ENCODE assay signal across 23 cellular contexts in the genomic region with DNA sequence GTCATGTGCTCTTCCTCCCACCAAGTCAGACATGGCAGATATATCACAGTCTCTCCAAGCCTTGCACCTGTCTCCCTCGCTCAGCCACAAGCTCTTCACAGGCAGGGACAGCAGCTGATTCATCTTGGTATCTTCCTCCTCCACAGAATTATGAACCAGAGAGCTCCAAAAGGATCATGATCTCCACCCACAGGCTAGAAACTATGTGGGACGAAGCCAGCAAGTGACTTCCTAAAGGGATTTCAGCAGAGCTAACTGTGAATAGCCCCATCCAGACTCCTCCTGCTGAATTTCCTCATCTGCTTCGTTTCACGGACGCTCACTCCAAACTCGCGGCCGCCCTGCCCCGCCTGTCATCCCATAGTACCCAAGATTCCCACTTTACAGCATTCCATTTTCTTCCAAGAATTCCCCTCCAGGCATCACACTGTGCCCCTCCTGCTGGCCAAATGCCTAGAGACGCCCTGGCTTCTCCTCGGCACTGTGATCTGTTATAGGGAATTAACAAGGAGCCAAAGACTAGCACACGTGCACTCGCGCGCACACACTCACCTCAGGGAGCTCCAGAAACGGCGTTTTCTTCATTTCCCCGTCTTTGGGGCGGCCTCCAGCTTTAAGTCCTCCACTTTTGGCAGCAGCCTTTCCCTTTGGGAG. TPM values are rescaled to one million over a fixed set of nuclear protein-coding genes. Genes with fewer than 3 reads are reported as not detected.
A peak's percentile ranks its signal among the peaks of the same experiment; 100 is the strongest.
DNase-seq lines count a peak whose midpoint lies in the region; ATAC-seq and TF ChIP-seq lines count a peak whose summit lies in the region.
"Had no signal": no experiment of that assay in that cellular context is flagged by ENCODE, and none has a peak within 500 bp of the region (broad histone marks: within the 10 kb centered on the region; RNA-seq: fewer than 3 reads in every experiment).

No MANE protein-coding gene starts in this region.

- no peaks in the 10 kb centered on the region for H3K79me2 ChIP-seq in hepatocyte

- TF ChIP-seq POLR2A in gastrocnemius medialis (IDR thresholded peaks at IDR 0.05): no peak

- H3K4me3 ChIP-seq in hepatocyte: no peak overlapping the region
- H3K4me3 ChIP-seq in gastrocnemius medialis: peak overlapping the region; percentile 9 to 20 (median 15)
- H3K4me3 ChIP-seq: cardiac muscle cell, SK-N-MC, upper lobe of left lung had no signal

- H3K27ac ChIP-seq in hepatocyte: peak overlapping the region; percentile 17
- no peak overlapping the region for H3K27ac ChIP-seq in gastrocnemius medialis
- H3K27ac ChIP-seq: C4-2B, cardiac muscle cell, gastroesophageal sphincter, neutrophil, SK-N-MC, upper lobe of left lung had no signal

- DNase-seq in DMS53 (lab: John Stamatoyannopoulos, UW): peak; percentile 38
- DNase-seq in DMS53 treated with DMSO at 0.1 percent for 48 hours (lab: John Stamatoyannopoulos, UW; ENCODE audit: unreplicated experiment): no peak
- DNase-seq in astrocyte of the hippocampus (ENCODE audit: low read depth, low spot score): peak; percentile 23
- peak; percentile 26 for DNase-seq in hepatocyte (ENCODE audit: low spot score)
- DNase-seq in gastrocnemius medialis: no peak
- no peak for DNase-seq in NCI-H2171 treated with DMSO at 0.1 percent for 48 hours (lab: John Stamatoyannopoulos, UW)
- no peak for DNase-seq in effector CD4-positive, alpha-beta T cell
- DNase-seq: 8988T; activated T-cell treated with anti-CD3 and anti-CD28 coated beads, Interleukin-2, amount 50 U/mL, for 48 hours; EL; immature natural killer cell; NCI-H2227 treated with DMSO at 0.1 percent for 48 hours; small intestine; stimulated activated naive CD4-positive, alpha-beta T cell treated with Interleukin-2 at 50 U/mL for 16 hours; upper lobe of left lung had no signal

- intact Hi-C loops in gastrocnemius medialis (cut with DNase I; ENCODE audit: low total_unique reads): no loop called here

- WGBS in hepatocyte (ENCODE audit: low lambda C conversion rate, missing lambda C conversion rate): 35% methylated on average over 18 of the region's 19 CpGs

- in situ Hi-C loops in gastrocnemius medialis (cut with MboI; ENCODE audit: low sequenced_read_pairs in 4 of 4): no loop called here

- H4K20me1 ChIP-seq in hepatocyte (ENCODE audit: insufficient read depth, poor library complexity, severe bottlenecking): no peaks in the 10 kb centered on the region

- no peaks in the 10 kb centered on the region for H3K36me3 ChIP-seq in hepatocyte (replicated peaks; ENCODE audit: insufficient read depth, low read depth)
- H3K36me3 ChIP-seq in gastrocnemius medialis: no peaks in the 10 kb centered on the region
- H3K36me3 ChIP-seq: cardiac muscle cell, gastroesophageal sphincter, neutrophil, upper lobe of left lung had no signal

- no peak overlapping the region for H2AFZ ChIP-seq in hepatocyte

- ATAC-seq in gastrocnemius medialis (peak; percentile 50 to 64), GM19328 (IDR thresholded peaks at IDR 0.05; ENCODE audit: unreplicated experiment) (no peak)
- ATAC-seq: gastroesophageal sphincter had no signal

- no peak for TF ChIP-seq CTCF in hepatocyte (IDR thresholded peaks at IDR 0.05; ENCODE audit: poor library complexity)
- TF ChIP-seq CTCF in gastrocnemius medialis (IDR thresholded peaks at IDR 0.05 in 4 of 5, conservative IDR thresholded peaks at IDR 0.05 in 1 of 5): no peak

- H3K9me2 ChIP-seq in hepatocyte (replicated peaks; ENCODE audit: insufficient read depth): no peaks in the 10 kb centered on the region

- H3K4me1 ChIP-seq in hepatocyte (ENCODE audit: insufficient read depth) (peaks cover 18% of the 10 kb centered on the region), gastrocnemius medialis (peaks cover 0 to 4% of the 10 kb centered on the region in 2 donors)
- H3K4me1 ChIP-seq: upper lobe of left lung had no signal

- peak overlapping the region; percentile 68 for H3K4me2 ChIP-seq in hepatocyte

- H3K9me3 ChIP-seq in hepatocyte (ENCODE audit: low read depth) (no peaks in the 10 kb centered on the region), gastrocnemius medialis (no peaks in the 10 kb centered on the region)
- H3K9me3 ChIP-seq: gastroesophageal sphincter, neutrophil, upper lobe of left lung had no signal

- H3K27me3 ChIP-seq in hepatocyte: peaks cover 44% of the 10 kb centered on the region
- no peaks in the 10 kb centered on the region for H3K27me3 ChIP-seq in gastrocnemius medialis
- H3K27me3 ChIP-seq: cardiac muscle cell, neutrophil, upper lobe of left lung had no signal

RNA-seq across cellular contexts. Expression of a gene that starts 35.7 kb away (rescaled TPM):
- total RNA-seq in hepatocyte (not detected in 2 replicates), gastrocnemius medialis (not detected)
- polyA plus RNA-seq in hepatocyte: not detected in 2 replicates
- total RNA-seq: cardiac muscle cell, gastroesophageal sphincter, mesenteric fat pad, upper lobe of left lung had no signal
- polyA plus RNA-seq: cardiac muscle cell, IgD-negative memory B cell, immature natural killer cell, small intestine had no signal

Comparison
In these comparisons a context has a peak if more than half of its experiments do, and no peak if none do; other contexts are left out.
1. DNase-seq: peak in DMS53 (single experiment), astrocyte of the hippocampus (single experiment) and hepatocyte (single experiment); none in DMS53 treated with DMSO at 0.1 percent for 48 hours (single experiment), gastrocnemius medialis (0 of 2), NCI-H2171 treated with DMSO at 0.1 percent for 48 hours (single experiment) and effector CD4-positive, alpha-beta T cell (single experiment).